Comparison of ENCODE assay signal across 21 cellular contexts in the genomic region with DNA sequence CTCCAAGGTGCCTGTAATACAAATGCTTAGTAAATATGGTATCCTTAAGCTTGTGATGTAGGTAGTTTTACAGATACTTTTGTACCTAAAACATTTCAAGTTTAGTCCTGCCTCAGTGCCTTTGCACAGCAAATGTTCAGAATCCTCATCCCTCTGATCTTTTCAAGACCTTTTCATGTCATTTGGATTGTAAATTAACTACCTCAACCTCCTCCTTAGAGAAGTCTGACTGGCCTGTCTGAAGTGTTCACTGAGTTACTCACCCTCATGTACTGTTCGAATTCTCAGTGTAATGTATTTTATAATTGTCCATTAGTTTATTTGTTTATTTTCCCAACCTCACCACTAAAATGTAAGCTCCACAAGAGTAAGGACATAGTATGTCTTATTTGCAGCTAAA.
"Had no signal": no experiment of that assay in that cellular context is flagged by ENCODE, and none has a peak within 500 bp of the region (broad histone marks: within the 10 kb centered on the region; RNA-seq: fewer than 3 reads in every experiment).

No MANE protein-coding gene starts in this region.

- ATAC-seq: activated CD8-positive, alpha-beta T cell treated with anti-CD3 and anti-CD28 coated beads, Interleukin-2, amount 10 ng/mL, durations not matched to agents 7 days and 5 days; activated naive CD8-positive, alpha-beta T cell treated with anti-CD3 and anti-CD28 coated beads, Interleukin-2, amount 50 U/mL, for 24 hours; foreskin keratinocyte; left ventricle myocardium superior; pancreas; psoas muscle; right cardiac atrium had no signal

- FAIRE-seq: pancreas had no signal

- DNase-seq: activated CD4-positive, alpha-beta T cell treated with anti-CD3 and anti-CD28 coated beads, Interleukin-2, amount 50 U/mL, for 1 hour; activated CD4-positive, CD25-positive, alpha-beta regulatory T cell treated with anti-CD3 and anti-CD28 coated beads, Interleukin-2, amount 50 U/mL, for 72 hours; activated CD8-positive, alpha-beta T cell treated with anti-CD3 and anti-CD28 coated beads, Interleukin-2, amount 10 ng/mL, durations not matched to agents 7 days and 5 days; activated gamma-delta T cell; activated naive CD4-positive, alpha-beta T cell treated with anti-CD3 and anti-CD28 coated beads, Interleukin-2, amount 50 U/mL, for 16 hours; activated naive CD8-positive, alpha-beta T cell treated with anti-CD3 and anti-CD28 coated beads, Interleukin-2, amount 50 U/mL, for 24 hours; brain microvascular endothelial cell; caudate nucleus; effector memory CD4-positive, alpha-beta T cell; foreskin keratinocyte; left ventricle myocardium superior; mammary epithelial cell; pancreas; psoas muscle; right cardiac atrium; stimulated activated CD4-positive, alpha-beta T cell treated with anti-CD3 and anti-CD28 coated beads, Interleukin-12 subunit alpha, Interleukin-12 subunit beta, amount 100 ng/mL, for 4 hours; stimulated activated CD4-positive, alpha-beta T cell treated with anti-CD3 and anti-CD28 coated beads, Interleukin-4, amount 100 ng/mL, for 4 hours; substantia nigra; WERI-Rb-1 had no signal

- H3K27ac ChIP-seq: brain microvascular endothelial cell, foreskin keratinocyte, neutrophil, pancreas, psoas muscle, tibial nerve, WERI-Rb-1 had no signal

- H3K27me3 ChIP-seq: brain microvascular endothelial cell, foreskin keratinocyte, neutrophil, pancreas, tibial nerve had no signal

- H3K9me3 ChIP-seq: neutrophil, pancreas, psoas muscle, tibial nerve had no signal

- H3K36me3 ChIP-seq: brain microvascular endothelial cell, neutrophil, pancreas, tibial nerve, WERI-Rb-1 had no signal

- H3K4me1 ChIP-seq: pancreas, tibial nerve had no signal

- H3K4me3 ChIP-seq: pancreas, psoas muscle, tibial nerve had no signal
